8 cellular contexts compared by ENCODE assay signal in genomic region chr3:58333206-58334012, GRCh38. TPM values are rescaled to one million over a fixed set of nuclear protein-coding genes. Genes with fewer than 3 reads are reported as not detected.
DNase-seq lines count a peak whose midpoint lies in the region; ATAC-seq, FAIRE-seq and TF ChIP-seq lines count a peak whose summit lies in the region.

No MANE protein-coding gene starts in this region.

- peaks cover 14% of the 10 kb centered on the region for H3K36me3 Mint-ChIP-seq in Calu3 (ENCODE audit: insufficient read depth, unreplicated experiment)

- peak overlapping the region; percentile 92 for H3K4me3 Mint-ChIP-seq in Calu3 (ENCODE audit: low read depth, unreplicated experiment)

- no peak for FAIRE-seq in HepG2 (lab: Jason Lieb, UNC)

- H3K27ac Mint-ChIP-seq in Calu3 (ENCODE audit: unreplicated experiment): no peak overlapping the region

- peaks cover 9% of the 10 kb centered on the region for H3K79me2 ChIP-seq in HepG2 (ENCODE audit: insufficient read depth, low read length)

- ATAC-seq in HepG2: peak; percentile 53

- H2AFZ ChIP-seq in HepG2 (ENCODE audit: low read length): peak overlapping the region; percentile 11

- in situ Hi-C loops in HepG2 (cut with HindIII; ENCODE audit: extremely low pct_ligation_motif_present, low pct_unique_long_range_greater_than_20kb): no loop called here

- H3K4me1 ChIP-seq in colonic mucosa (no peaks in the 10 kb centered on the region), HepG2 (ENCODE audit: insufficient read depth, low read length) (peaks cover 40% of the 10 kb centered on the region)

- no peak for TF ChIP-seq EP300 in HepG2 (IDR thresholded peaks at IDR 0.05; ENCODE audit: low read depth in 2 of 2, low read length in 2 of 2)
- TF ChIP-seq EP300 in HepG2 (CRISPR knock-in tag; IDR thresholded peaks at IDR 0.05; ENCODE audit: borderline replicate concordance): no peak

- H3K4me3 ChIP-seq in HL-60 (replicated peaks; ENCODE audit: insufficient read depth, low read length) (peak overlapping the region; percentile 59), colonic mucosa (peak overlapping the region; percentile 76), HepG2 (replicated peaks in 1 of 3; ENCODE audit: insufficient read depth in 1 of 3, low read depth in 2 of 3, low read length in 3 of 3) (peak overlapping the region; percentile 82 to 96 (median 91))

- TSS peak; percentile 45 for BruUV-seq in Calu3 (replicated peaks; lab: Mats Ljungman, UMichigan)
- BruUV-seq in HepG2 (replicated peaks; lab: Mats Ljungman, UMichigan): no TSS peak

- H3K9ac ChIP-seq in colonic mucosa (ENCODE audit: low read depth in 2 of 2, low read length in 2 of 2) (peak overlapping the region; percentile 76 to 78), HepG2 (ENCODE audit: insufficient read depth, low read depth, low read length) (peak overlapping the region; percentile 75)

- no peak for TF ChIP-seq RAD21 in HepG2 (CRISPR knock-in tag; IDR thresholded peaks at IDR 0.05)

- 1% methylated on average over 18 of the region's 37 CpGs for WGBS in HepG2 (ENCODE audit: low lambda C conversion rate)

- H3K27ac ChIP-seq in HL-60 (replicated peaks) (peak overlapping the region; percentile 92), colonic mucosa (peak overlapping the region; percentile 55), HepG2 (ENCODE audit: extremely low read length, insufficient read depth, low read length) (peak overlapping the region; percentile 49)

- H3K27me3 Mint-ChIP-seq in Calu3 (ENCODE audit: unreplicated experiment): no peaks in the 10 kb centered on the region

- no peaks in the 10 kb centered on the region for H3K36me3 ChIP-seq in colonic mucosa
- no peaks in the 10 kb centered on the region for H3K36me3 ChIP-seq in HepG2 (replicated peaks in 1 of 2; ENCODE audit: control insufficient read depth in 1 of 2, insufficient read depth in 2 of 2, low read length in 2 of 2)

- no peaks in the 10 kb centered on the region for H3K9me3 Mint-ChIP-seq in Calu3 (ENCODE audit: low read depth, unreplicated experiment)

- H3K4me2 ChIP-seq in HepG2 (ENCODE audit: low read depth, low read length): peak overlapping the region; percentile 76

- no peak for TF ChIP-seq POLR2A in HepG2 (IDR thresholded peaks at IDR 0.05; ENCODE audit: insufficient read depth in 1 of 2, low read depth in 2 of 2, low read length in 2 of 2)

- H3K27me3 ChIP-seq in HL-60 (ENCODE audit: insufficient read depth, poor library complexity, severe bottlenecking) (no peaks in the 10 kb centered on the region), colonic mucosa (no peaks in the 10 kb centered on the region), HepG2 (ENCODE audit: control insufficient read depth in 1 of 2, insufficient read depth in 2 of 2, low read length in 2 of 2) (no peaks in the 10 kb centered on the region; a peak in 1 of 5 replicates)

- H3K9me3 ChIP-seq in colonic mucosa: no peaks in the 10 kb centered on the region
- H3K9me3 ChIP-seq in HepG2 (ENCODE audit: low read length): no peaks in the 10 kb centered on the region

- DNase-seq in Calu3 (peak; percentile 16), GM20000 (ENCODE audit: low spot score) (peak; percentile 80), HL-60 (ENCODE audit: low read depth in 1 of 2, low spot score in 1 of 2) (peak in 1 of 2 experiments; percentile 39), UCSD-AML1 (lab: John Stamatoyannopoulos, UW; ENCODE audit: unreplicated experiment) (peak; percentile 54), colonic mucosa (peak; percentile 43), HepG2 (ENCODE audit: low spot score) (no peak), T-helper 9 cell (no peak)
- DNase-seq in stimulated activated CD8-positive, alpha-beta memory T cell treated with anti-CD3 and anti-CD28 coated beads, Interleukin-4, amount 100 ng/mL, for 48 hours: peak; percentile 66

- H3K4me1 Mint-ChIP-seq in Calu3 (ENCODE audit: low read depth, unreplicated experiment): peaks cover 9% of the 10 kb centered on the region

- intact Hi-C loops in Calu3 (cut with micrococcal nuclease; ENCODE audit: unreplicated experiment) (loop anchor here (1.0 to 5.0 kb wide), 2 partner anchors 81 to 294 kb away; no protein-coding TSS in a partner anchor), colonic mucosa (cut with DNase I) (loop anchor here (10.0 kb wide), 1 partner anchor 301 kb away; no protein-coding TSS in a partner anchor), HepG2 (cut with micrococcal nuclease; ENCODE audit: unreplicated experiment) (loop anchor here (1.0 to 10.0 kb wide), 3 partner anchors 26 to 201 kb away; partner anchors contain the start of genes ACOX2 and KCTD6)

- POLR2A ChIA-PET in HepG2 (lab: Yijun Ruan, JAX): interaction anchor here (1.0 to 2.1 kb wide), 3 partner anchors 8 to 27 kb away, joined by 4 to 15 read pairs (median 10); partner anchors contain the start of genes HTD2 and RPP14

- CTCF ChIA-PET in Calu3 (lab: Charles Lee) (interaction anchor here (0.6 to 1.3 kb wide), 2 partner anchors 19 to 117 kb away, joined by 3 to 4 read pairs; no protein-coding TSS in a partner anchor), HepG2 (lab: Yijun Ruan, JAX; ENCODE audit: low intra/inter-chr PET ratio, low total read pairs) (interaction anchor here (0.6 to 1.1 kb wide), 2 partner anchors 28 to 81 kb away, joined by 3 read pairs; no protein-coding TSS in a partner anchor)

- no peak for TF ChIP-seq CTCF in Calu3 (IDR thresholded peaks at IDR 0.05; ENCODE audit: unreplicated experiment)
- TF ChIP-seq CTCF in GM20000 (IDR thresholded peaks at IDR 0.05; ENCODE audit: extremely low read depth, missing control alignments): peak; percentile 32
- TF ChIP-seq CTCF in HL-60 (IDR thresholded peaks at IDR 0.05; ENCODE audit: insufficient read depth, low read length): no peak
- TF ChIP-seq CTCF in colonic mucosa (IDR thresholded peaks at IDR 0.05): no peak
- peak; percentile 41 for TF ChIP-seq CTCF in HepG2 (CRISPR knock-in tag; IDR thresholded peaks at IDR 0.05)

- no peaks in the 10 kb centered on the region for H4K20me1 ChIP-seq in HepG2 (ENCODE audit: insufficient read depth, low read length)

RNA-seq across cellular contexts. Expression of gene PXK, which starts 0.7 kb away (rescaled TPM):
- total RNA-seq in Calu3 (2022): 8.6 and 10.8 TPM in 2 replicates
- 10 to 100 TPM in 1 of 2 donors, 1 to 10 TPM in 1; 9.3 to 11.4 TPM for total RNA-seq in colonic mucosa
- 5.8 and 6.4 TPM in 2 replicates for total RNA-seq in HepG2 (2016; rRNA removed; fragmentation: Illumina TruSeq; extraction: Trizol)
- total RNA-seq in HepG2 (2016; cell fraction: cytosol; rRNA removed; fragmentation: Illumina TruSeq; extraction: Trizol; ENCODE audit: low read depth): 1.8 and 2.2 TPM in 2 replicates
- 6.2 and 6.4 TPM in 2 replicates for total RNA-seq in HepG2 (2016; cell fraction: insoluble cytoplasmic fraction; rRNA removed; fragmentation: Illumina TruSeq; extraction: Trizol)
- 2.6 and 2.9 TPM in 2 replicates for total RNA-seq in HepG2 (2016; cell fraction: membrane; rRNA removed; fragmentation: Illumina TruSeq; extraction: Trizol)
- 3.7 and 5.2 TPM in 2 replicates for total RNA-seq in HepG2 (2016; cell fraction: nucleus; rRNA removed; fragmentation: Illumina TruSeq; extraction: Trizol)
- 15.2 and 18.6 TPM in 2 replicates for polyA plus RNA-seq in HepG2 (2011; rRNA removed)
- 11.0 and 12.7 TPM in 2 replicates for polyA plus RNA-seq in HepG2 (2011; cell fraction: cytosol; rRNA removed)
- 12.6 and 12.8 TPM in 2 replicates for polyA plus RNA-seq in HepG2 (2011; cell fraction: nucleus; rRNA removed)
- polyA plus RNA-seq in HepG2 (2012): 16.4 and 17.0 TPM in 2 replicates
- 0.76 and 0.80 TPM in 2 replicates for polyA plus RNA-seq in HepG2 (2016; cell fraction: cytosol; fragmentation: Illumina TruSeq; extraction: Trizol; ENCODE audit: low read depth)
- polyA plus RNA-seq in HepG2 (2016; cell fraction: insoluble cytoplasmic fraction; fragmentation: Illumina TruSeq; extraction: Trizol; ENCODE audit: low read depth): 6.2 and 8.2 TPM in 2 replicates
- polyA plus RNA-seq in HepG2 (2016; cell fraction: membrane; fragmentation: Illumina TruSeq; extraction: Trizol; ENCODE audit: low read depth): 1.8 and 2.3 TPM in 2 replicates
- 6.6 and 7.1 TPM in 2 replicates for polyA plus RNA-seq in HepG2 (2016; cell fraction: nucleus; fragmentation: Illumina TruSeq; extraction: Trizol; ENCODE audit: insufficient read depth, low read depth)
- 5.6 and 21.2 TPM in 2 replicates for polyA minus RNA-seq in HepG2 (2011; rRNA and poly(A)+ RNA removed; ENCODE audit: low replicate concordance)
- 12.4 and 13.2 TPM in 2 replicates for polyA minus RNA-seq in HepG2 (2011; cell fraction: cytosol; rRNA and poly(A)+ RNA removed)
- 33.3 and 36.6 TPM in 2 replicates for polyA minus RNA-seq in HepG2 (2011; cell fraction: nucleus; rRNA and poly(A)+ RNA removed)

RNA-seq across cellular contexts. Expression of gene HTD2, which starts 27.1 kb away (rescaled TPM):
- total RNA-seq in Calu3 (2022): 7.5 and 8.5 TPM in 2 replicates
- total RNA-seq in colonic mucosa: 10 to 100 TPM in 1 of 2 donors, 1 to 10 TPM in 1; 9.6 to 13.6 TPM
- 13.7 and 20.1 TPM in 2 replicates for total RNA-seq in HepG2 (2016; rRNA removed; fragmentation: Illumina TruSeq; extraction: Trizol)
- 3.2 and 5.5 TPM in 2 replicates for total RNA-seq in HepG2 (2016; cell fraction: cytosol; rRNA removed; fragmentation: Illumina TruSeq; extraction: Trizol; ENCODE audit: low read depth)
- total RNA-seq in HepG2 (2016; cell fraction: insoluble cytoplasmic fraction; rRNA removed; fragmentation: Illumina TruSeq; extraction: Trizol): 12.8 and 20.3 TPM in 2 replicates
- 13.7 and 15.4 TPM in 2 replicates for total RNA-seq in HepG2 (2016; cell fraction: membrane; rRNA removed; fragmentation: Illumina TruSeq; extraction: Trizol)
- 7.4 and 8.0 TPM in 2 replicates for total RNA-seq in HepG2 (2016; cell fraction: nucleus; rRNA removed; fragmentation: Illumina TruSeq; extraction: Trizol)
- polyA plus RNA-seq in HepG2 (2011; rRNA removed): 7.8 and 8.6 TPM in 2 replicates
- 5.0 and 8.2 TPM in 2 replicates for polyA plus RNA-seq in HepG2 (2011; cell fraction: cytosol; rRNA removed)
- polyA plus RNA-seq in HepG2 (2011; cell fraction: nucleus; rRNA removed): 2.4 and 2.6 TPM in 2 replicates
- polyA plus RNA-seq in HepG2 (2012): 5.6 and 7.7 TPM in 2 replicates
- polyA plus RNA-seq in HepG2 (2016; cell fraction: cytosol; fragmentation: Illumina TruSeq; extraction: Trizol; ENCODE audit: low read depth): 3.9 and 5.1 TPM in 2 replicates
- polyA plus RNA-seq in HepG2 (2016; cell fraction: insoluble cytoplasmic fraction; fragmentation: Illumina TruSeq; extraction: Trizol; ENCODE audit: low read depth): 14.3 and 17.9 TPM in 2 replicates
- polyA plus RNA-seq in HepG2 (2016; cell fraction: membrane; fragmentation: Illumina TruSeq; extraction: Trizol; ENCODE audit: low read depth): 8.0 and 9.8 TPM in 2 replicates
- polyA plus RNA-seq in HepG2 (2016; cell fraction: nucleus; fragmentation: Illumina TruSeq; extraction: Trizol; ENCODE audit: insufficient read depth, low read depth): 12.9 and 13.7 TPM in 2 replicates
- polyA minus RNA-seq in HepG2 (2011; rRNA and poly(A)+ RNA removed; ENCODE audit: low replicate concordance): 3.9 and 9.8 TPM in 2 replicates
- 4.0 and 4.7 TPM in 2 replicates for polyA minus RNA-seq in HepG2 (2011; cell fraction: cytosol; rRNA and poly(A)+ RNA removed)
- 5.2 and 5.7 TPM in 2 replicates for polyA minus RNA-seq in HepG2 (2011; cell fraction: nucleus; rRNA and poly(A)+ RNA removed)

RNA-seq across cellular contexts. Expression of gene RPP14, which starts 27.4 kb away (rescaled TPM):
- 17.2 and 18.4 TPM in 2 replicates for total RNA-seq in Calu3 (2022)
- 10 to 100 TPM; 17.8 to 19.5 TPM for total RNA-seq in colonic mucosa
- 15.4 and 21.5 TPM in 2 replicates for total RNA-seq in HepG2 (2016; rRNA removed; fragmentation: Illumina TruSeq; extraction: Trizol)
- total RNA-seq in HepG2 (2016; cell fraction: cytosol; rRNA removed; fragmentation: Illumina TruSeq; extraction: Trizol; ENCODE audit: low read depth): 3.9 and 5.5 TPM in 2 replicates
- total RNA-seq in HepG2 (2016; cell fraction: insoluble cytoplasmic fraction; rRNA removed; fragmentation: Illumina TruSeq; extraction: Trizol): 19.2 and 23.3 TPM in 2 replicates
- total RNA-seq in HepG2 (2016; cell fraction: membrane; rRNA removed; fragmentation: Illumina TruSeq; extraction: Trizol): 14.8 and 15.2 TPM in 2 replicates
- total RNA-seq in HepG2 (2016; cell fraction: nucleus; rRNA removed; fragmentation: Illumina TruSeq; extraction: Trizol): 13.3 and 14.6 TPM in 2 replicates
- 10.5 and 16.2 TPM in 2 replicates for polyA plus RNA-seq in HepG2 (2011; rRNA removed)
- polyA plus RNA-seq in HepG2 (2011; cell fraction: cytosol; rRNA removed): 8.2 and 12.1 TPM in 2 replicates
- 4.6 and 7.8 TPM in 2 replicates for polyA plus RNA-seq in HepG2 (2011; cell fraction: nucleus; rRNA removed)
- 7.4 and 10.0 TPM in 2 replicates for polyA plus RNA-seq in HepG2 (2012)
- polyA plus RNA-seq in HepG2 (2016; cell fraction: cytosol; fragmentation: Illumina TruSeq; extraction: Trizol; ENCODE audit: low read depth): 3.0 and 5.0 TPM in 2 replicates
- polyA plus RNA-seq in HepG2 (2016; cell fraction: insoluble cytoplasmic fraction; fragmentation: Illumina TruSeq; extraction: Trizol; ENCODE audit: low read depth): 19.5 and 20.3 TPM in 2 replicates
- polyA plus RNA-seq in HepG2 (2016; cell fraction: membrane; fragmentation: Illumina TruSeq; extraction: Trizol; ENCODE audit: low read depth): 9.1 and 11.4 TPM in 2 replicates
- polyA plus RNA-seq in HepG2 (2016; cell fraction: nucleus; fragmentation: Illumina TruSeq; extraction: Trizol; ENCODE audit: insufficient read depth, low read depth): 20.1 and 20.2 TPM in 2 replicates
- polyA minus RNA-seq in HepG2 (2011; rRNA and poly(A)+ RNA removed; ENCODE audit: low replicate concordance): 11.7 and 17.4 TPM in 2 replicates
- polyA minus RNA-seq in HepG2 (2011; cell fraction: cytosol; rRNA and poly(A)+ RNA removed): 4.1 and 6.0 TPM in 2 replicates
- polyA minus RNA-seq in HepG2 (2011; cell fraction: nucleus; rRNA and poly(A)+ RNA removed): 17.5 and 18.9 TPM in 2 replicates

Comparison
In these comparisons a context has a peak if more than half of its experiments do, and no peak if none do; other contexts are left out.
1. DNase-seq: peak in Calu3 (single experiment), GM20000 (single experiment), UCSD-AML1 (single experiment), colonic mucosa (single experiment) and stimulated activated CD8-positive, alpha-beta memory T cell treated with anti-CD3 and anti-CD28 coated beads, Interleukin-4, amount 100 ng/mL, for 48 hours (single experiment); none in HepG2 (single experiment) and T-helper 9 cell (single experiment).
2. CTCF ChIP-seq: peak in GM20000 (single experiment) and HepG2 (single experiment); none in Calu3 (single experiment), HL-60 (single experiment) and colonic mucosa (single experiment).
3. Peak in every context shown above with its lines, with median percentiles within 50 percentile points of each other: H3K27ac ChIP-seq and H3K4me3 ChIP-seq.